In the genomic region with DNA sequence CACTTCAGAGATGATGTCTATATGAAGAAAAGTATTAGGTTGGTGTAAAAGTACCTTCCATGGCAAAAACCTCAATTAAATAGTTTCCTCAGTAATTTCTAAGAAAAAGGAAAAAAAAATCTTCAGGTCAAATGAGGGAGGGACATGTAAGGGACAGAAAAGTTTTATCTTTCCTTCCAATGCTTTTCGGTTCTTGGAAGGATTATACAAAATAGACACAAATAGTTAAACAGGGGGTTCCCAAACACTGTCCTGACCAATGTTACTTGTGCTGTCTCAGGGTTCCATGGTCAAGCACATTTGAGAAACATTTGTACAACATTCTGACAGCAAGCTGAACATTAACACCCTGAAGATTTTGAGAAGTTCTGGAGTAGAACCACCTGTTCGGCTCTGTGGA, we compare ENCODE assay signal across 24 cellular contexts. TPM values are rescaled to one million over a fixed set of nuclear protein-coding genes. Genes with fewer than 3 reads are reported as not detected.
"Had no signal": no experiment of that assay in that cellular context is flagged by ENCODE, and none has a peak within 500 bp of the region (broad histone marks: within the 10 kb centered on the region; RNA-seq: fewer than 3 reads in every experiment).

No MANE protein-coding gene starts in this region.

- DNase-seq: IMR-90, Kasumi-1, MM.1S, NCI-H1092 treated with DMSO at 0.1 percent for 48 hours, NCI-H1436, NCI-H187, NCI-H2029, NCI-H2081 treated with DMSO at 0.1 percent for 48 hours, NCI-H2171, NCI-H226, NCI-H446, NCI-H510A, NCI-H524 treated with DMSO at 0.1 percent for 48 hours, NCI-H774, PC-3, Peyer's patch, SHP77 treated with DMSO at 0.1 percent for 48 hours, SJCRH30 had no signal

- H3K4me1 ChIP-seq: Peyer's patch, SJCRH30 had no signal

- H3K9me3 ChIP-seq: Peyer's patch, SJCRH30 had no signal

- ATAC-seq: HepG2, PC-3, Right ventricle myocardium inferior, SK-N-SH treated with all-trans-retinoic acid at 6 μM for 48 hours had no signal

- H3K4me2 ChIP-seq: KMS-11 had no signal

- H3K27ac ChIP-seq: KMS-11, Peyer's patch, SJCRH30 had no signal

- H3K27me3 ChIP-seq: Peyer's patch, SJCRH30 had no signal

- H3K36me3 ChIP-seq: Peyer's patch, SJCRH30 had no signal

- H3K4me3 ChIP-seq: Peyer's patch, SJCRH30 had no signal

RNA-seq across cellular contexts. Expression of a gene that starts 22.0 kb away (rescaled TPM):
- total RNA-seq: HepG2, IMR-90, PC-3, Right ventricle myocardium inferior, RPMI7951, SJCRH30 had no signal

RNA-seq across cellular contexts. Expression of a gene that starts 46.1 kb away (rescaled TPM):
- total RNA-seq: HepG2, HT1080 had no signal
